In the genomic region with DNA sequence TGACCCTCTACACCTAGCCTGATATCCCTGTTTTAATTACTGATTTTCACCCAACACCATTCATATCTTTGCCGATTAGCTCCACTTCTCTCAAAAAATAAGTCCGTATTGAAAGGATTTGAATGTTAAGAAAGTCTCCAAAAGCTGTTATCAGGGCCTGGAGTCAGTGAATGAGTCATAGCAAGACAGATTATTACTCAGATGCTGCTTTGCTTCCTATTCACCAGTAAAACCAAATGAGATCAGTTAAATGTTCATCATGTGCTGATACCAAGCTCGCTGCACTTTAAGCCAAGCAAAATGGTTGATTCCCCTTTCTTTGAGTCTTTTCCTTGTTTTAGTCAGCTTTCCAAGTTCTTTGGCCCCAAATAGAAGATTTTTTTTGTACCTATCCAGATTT, we compare ENCODE assay signal across 11 cellular contexts.
DNase-seq lines count a peak whose midpoint lies in the region; ATAC-seq and TF ChIP-seq lines count a peak whose summit lies in the region.
"Had no signal": no experiment of that assay in that cellular context is flagged by ENCODE, and none has a peak within 500 bp of the region (broad histone marks: within the 10 kb centered on the region; RNA-seq: fewer than 3 reads in every experiment).

No MANE protein-coding gene starts in this region.

- no peak overlapping the region for H3K27ac Mint-ChIP-seq in activated CD4-positive, alpha-beta T cell treated with anti-CD3 and anti-CD28 coated beads for 36 hours
- H3K27ac Mint-ChIP-seq in activated CD4-positive, alpha-beta T cell treated with anti-CD3 and anti-CD28 coated beads, Interleukin-2, amount 10 ng/mL, durations not matched to agents 7 days and 5 days = no peak overlapping the region
- H3K27ac Mint-ChIP-seq: activated CD4-positive, alpha-beta memory T cell treated with anti-CD3 and anti-CD28 coated beads, Interleukin-2, amount 10 ng/mL, durations not matched to agents 7 days and 5 days; T-helper 1 cell treated with Interleukin-12 subunit alpha and Interleukin-12 subunit beta and Interleukin-4 antibody, amounts not matched to agents 30 μg/mL and 1 μg/mL, for 36 hours had no signal

- H3K9me3 Mint-ChIP-seq in activated CD4-positive, alpha-beta T cell treated with anti-CD3 and anti-CD28 coated beads for 36 hours (ENCODE audit: low read depth) = no peaks in the 10 kb centered on the region
- H3K9me3 Mint-ChIP-seq in activated CD4-positive, alpha-beta T cell treated with anti-CD3 and anti-CD28 coated beads, Interleukin-2, amount 10 ng/mL, durations not matched to agents 7 days and 5 days = no peaks in the 10 kb centered on the region
- H3K9me3 Mint-ChIP-seq: activated CD4-positive, alpha-beta memory T cell treated with anti-CD3 and anti-CD28 coated beads, Interleukin-2, amount 10 ng/mL, durations not matched to agents 7 days and 5 days had no signal

- no peak overlapping the region for H3K4me3 ChIP-seq in epithelial cell of esophagus (ENCODE audit: low read length)

- no peaks in the 10 kb centered on the region for H3K4me1 Mint-ChIP-seq in activated CD4-positive, alpha-beta T cell treated with anti-CD3 and anti-CD28 coated beads for 36 hours
- no peaks in the 10 kb centered on the region for H3K4me1 Mint-ChIP-seq in activated CD4-positive, alpha-beta T cell treated with anti-CD3 and anti-CD28 coated beads, Interleukin-2, amount 10 ng/mL, durations not matched to agents 7 days and 5 days
- H3K4me1 Mint-ChIP-seq: activated CD4-positive, alpha-beta memory T cell treated with anti-CD3 and anti-CD28 coated beads, Interleukin-2, amount 10 ng/mL, durations not matched to agents 7 days and 5 days had no signal

- intact Hi-C loops in activated CD4-positive, alpha-beta T cell treated with anti-CD3 and anti-CD28 coated beads for 36 hours (cut with DNase I, micrococcal nuclease) = no loop called here

- no peak for TF ChIP-seq CTCF in epithelial cell of esophagus (IDR thresholded peaks at IDR 0.05; ENCODE audit: insufficient read depth, low read depth, low read length, missing control alignments)

- POLR2A ChIA-PET in activated CD4-positive, alpha-beta T cell treated with anti-CD3 and anti-CD28 coated beads for 36 hours (lab: Charles Lee) = no interaction called here
- POLR2A ChIA-PET in activated CD4-positive, alpha-beta T cell treated with anti-CD3 and anti-CD28 coated beads, Interleukin-2, amount 10 ng/mL, durations not matched to agents 7 days and 5 days (lab: Charles Lee) = no interaction called here

- no peak overlapping the region for H3K4me3 Mint-ChIP-seq in activated CD4-positive, alpha-beta T cell treated with anti-CD3 and anti-CD28 coated beads for 36 hours
- no peak overlapping the region for H3K4me3 Mint-ChIP-seq in activated CD4-positive, alpha-beta T cell treated with anti-CD3 and anti-CD28 coated beads, Interleukin-2, amount 10 ng/mL, durations not matched to agents 7 days and 5 days
- H3K4me3 Mint-ChIP-seq: activated CD4-positive, alpha-beta memory T cell treated with anti-CD3 and anti-CD28 coated beads, Interleukin-2, amount 10 ng/mL, durations not matched to agents 7 days and 5 days; T-helper 1 cell treated with Interleukin-12 subunit alpha and Interleukin-12 subunit beta and Interleukin-4 antibody, amounts not matched to agents 30 μg/mL and 1 μg/mL, for 36 hours had no signal

- peak; percentile 33 for ATAC-seq in activated CD4-positive, alpha-beta T cell treated with anti-CD3 and anti-CD28 coated beads for 36 hours
- no peak for ATAC-seq in HG02938 (IDR thresholded peaks at IDR 0.05; ENCODE audit: unreplicated experiment)

- no peak for DNase-seq in activated CD4-positive, alpha-beta T cell treated with anti-CD3 and anti-CD28 coated beads for 36 hours
- no peak for DNase-seq in activated CD4-positive, alpha-beta T cell treated with anti-CD3 and anti-CD28 coated beads, Interleukin-2, amount 10 ng/mL, durations not matched to agents 7 days and 5 days
- peak; percentile 66 for DNase-seq in NCI-H226
- DNase-seq in epithelial cell of esophagus (ENCODE audit: low read depth) = peak; percentile 77
- DNase-seq in stromal cell of bone marrow (ENCODE audit: low read depth) = peak; percentile 68
- no peak for DNase-seq in NCI-H1048 (lab: John Stamatoyannopoulos, UW)
- DNase-seq in NCI-H2171 (lab: John Stamatoyannopoulos, UW) = no peak
- DNase-seq: activated CD4-positive, alpha-beta memory T cell treated with anti-CD3 and anti-CD28 coated beads, Interleukin-2, amount 10 ng/mL, durations not matched to agents 7 days and 5 days; NCI-H1417 had no signal

- no peaks in the 10 kb centered on the region for H3K36me3 Mint-ChIP-seq in activated CD4-positive, alpha-beta T cell treated with anti-CD3 and anti-CD28 coated beads for 36 hours (ENCODE audit: low read depth)
- no peaks in the 10 kb centered on the region for H3K36me3 Mint-ChIP-seq in activated CD4-positive, alpha-beta T cell treated with anti-CD3 and anti-CD28 coated beads, Interleukin-2, amount 10 ng/mL, durations not matched to agents 7 days and 5 days (ENCODE audit: low read depth)

- no peaks in the 10 kb centered on the region for H3K27me3 Mint-ChIP-seq in activated CD4-positive, alpha-beta T cell treated with anti-CD3 and anti-CD28 coated beads for 36 hours
- H3K27me3 Mint-ChIP-seq in activated CD4-positive, alpha-beta T cell treated with anti-CD3 and anti-CD28 coated beads, Interleukin-2, amount 10 ng/mL, durations not matched to agents 7 days and 5 days = no peaks in the 10 kb centered on the region
- H3K27me3 Mint-ChIP-seq: activated CD4-positive, alpha-beta memory T cell treated with anti-CD3 and anti-CD28 coated beads, Interleukin-2, amount 10 ng/mL, durations not matched to agents 7 days and 5 days had no signal

- CTCF ChIA-PET in activated CD4-positive, alpha-beta T cell treated with anti-CD3 and anti-CD28 coated beads for 36 hours (lab: Charles Lee) = interaction anchor here (0.7 kb wide), 1 partner anchor 1751 kb away, joined by 3 read pairs; no protein-coding TSS in a partner anchor
- CTCF ChIA-PET in activated CD4-positive, alpha-beta T cell treated with anti-CD3 and anti-CD28 coated beads, Interleukin-2, amount 10 ng/mL, durations not matched to agents 7 days and 5 days (lab: Charles Lee) = no interaction called here

Comparison
In these comparisons a context has a peak if more than half of its experiments do, and no peak if none do; other contexts are left out.
1. DNase-seq: peak in NCI-H226 (single experiment), epithelial cell of esophagus (single experiment) and stromal cell of bone marrow (single experiment); none in activated CD4-positive, alpha-beta T cell treated with anti-CD3 and anti-CD28 coated beads for 36 hours (single experiment), activated CD4-positive, alpha-beta T cell treated with anti-CD3 and anti-CD28 coated beads, Interleukin-2, amount 10 ng/mL, durations not matched to agents 7 days and 5 days (single experiment), NCI-H1048 (single experiment) and NCI-H2171 (single experiment).